Comparison of ENCODE assay signal across 9 cellular contexts in the genomic region with DNA sequence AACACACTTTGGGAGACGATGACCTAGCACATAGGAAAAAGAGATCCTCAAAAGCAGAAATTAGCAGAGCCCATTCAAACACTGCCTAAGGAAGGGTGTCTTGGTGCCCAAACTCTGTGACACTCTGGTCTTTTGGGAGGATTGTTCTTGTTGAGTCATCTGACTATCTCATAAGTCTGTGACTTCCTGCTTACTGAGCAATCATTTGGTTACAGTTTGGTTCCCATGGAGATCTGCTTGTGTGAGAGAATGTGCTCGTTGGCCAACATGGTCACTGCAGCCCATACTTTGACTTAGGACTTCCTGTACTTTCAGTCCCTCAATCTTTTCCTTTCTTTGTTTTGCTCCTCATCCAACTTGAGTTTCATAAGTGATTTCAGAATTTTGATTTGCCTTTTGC.
A peak's percentile ranks its signal among the peaks of the same experiment; 100 is the strongest.
DNase-seq lines count a peak whose midpoint lies in the region; ATAC-seq, FAIRE-seq and TF ChIP-seq lines count a peak whose summit lies in the region.
"Had no signal": no experiment of that assay in that cellular context is flagged by ENCODE, and none has a peak within 500 bp of the region (broad histone marks: within the 10 kb centered on the region; RNA-seq: fewer than 3 reads in every experiment).

No MANE protein-coding gene starts in this region.

- H3K4me3 Mint-ChIP-seq in MCF 10A (ENCODE audit: unreplicated experiment): no peak overlapping the region

- H3K27me3 ChIP-seq in breast epithelium: no peaks in the 10 kb centered on the region

- no peak for TF ChIP-seq CTCF in MCF 10A (IDR thresholded peaks at IDR 0.05; ENCODE audit: unreplicated experiment)
- no peak for TF ChIP-seq CTCF in breast epithelium (IDR thresholded peaks at IDR 0.05)

- POLR2A ChIA-PET in MCF 10A (lab: Yijun Ruan, JAX): no interaction called here

- intact Hi-C loops in MCF 10A (cut with micrococcal nuclease): no loop called here
- intact Hi-C loops in breast epithelium (cut with DNase I; ENCODE audit: low total_unique reads): no loop called here
- intact Hi-C loops in Right ventricle myocardium superior (cut with DNase I): no loop called here

- no peak overlapping the region for H3K27ac Mint-ChIP-seq in MCF 10A (ENCODE audit: low read depth, unreplicated experiment)

- H3K4me1 Mint-ChIP-seq in MCF 10A (ENCODE audit: insufficient read depth, unreplicated experiment): no peaks in the 10 kb centered on the region

- no peaks in the 10 kb centered on the region for H3K9me3 Mint-ChIP-seq in MCF 10A (ENCODE audit: unreplicated experiment)

- no peaks in the 10 kb centered on the region for H3K27me3 Mint-ChIP-seq in MCF 10A (ENCODE audit: insufficient read depth, unreplicated experiment)

- H3K36me3 ChIP-seq in breast epithelium: no peaks in the 10 kb centered on the region

- no peak for TF ChIP-seq POLR2A in breast epithelium (IDR thresholded peaks at IDR 0.05)

- H3K27ac ChIP-seq in breast epithelium: peak overlapping the region in 1 of 2 donors; percentile 69
- H3K27ac ChIP-seq: C4-2B had no signal

- peak; percentile 47 for DNase-seq in MCF 10A (ENCODE audit: unreplicated experiment)
- no peak for DNase-seq in breast epithelium (ENCODE audit: low spot score in 2 of 2)
- peak; percentile 49 for DNase-seq in RKO (ENCODE audit: low spot score)
- DNase-seq in Right ventricle myocardium superior: peak; percentile 42
- peak; percentile 49 for DNase-seq in urothelium cell line (ENCODE audit: low spot score)
- no peak for DNase-seq in stimulated activated CD4-positive, alpha-beta T cell treated with anti-CD3 and anti-CD28 coated beads, Interleukin-12 subunit alpha, Interleukin-12 subunit beta, amount 100 ng/mL, for 4 hours

- H3K4me3 ChIP-seq in breast epithelium: no peak overlapping the region

- CTCF ChIA-PET in MCF 10A (lab: Yijun Ruan, JAX): no interaction called here

- no peaks in the 10 kb centered on the region for H3K36me3 Mint-ChIP-seq in MCF 10A (ENCODE audit: insufficient read depth, unreplicated experiment)

- H3K9me3 ChIP-seq in breast epithelium: no peaks in the 10 kb centered on the region

- no peaks in the 10 kb centered on the region for H3K4me1 ChIP-seq in breast epithelium

- ATAC-seq in Right ventricle myocardium superior (ENCODE audit: poor library complexity) (peak; percentile 89), HG02759 (IDR thresholded peaks at IDR 0.05; ENCODE audit: unreplicated experiment) (no peak), GM19467 (IDR thresholded peaks at IDR 0.05; ENCODE audit: unreplicated experiment) (no peak)

- FAIRE-seq in urothelium cell line (lab: Jason Lieb, UNC): no peak

- BruUV-seq in MCF 10A (replicated peaks; lab: Mats Ljungman, UMichigan): no TSS peak

Comparison
In these comparisons a context has a peak if more than half of its experiments do, and no peak if none do; other contexts are left out.
1. DNase-seq: peak in MCF 10A (single experiment), RKO (single experiment), Right ventricle myocardium superior (single experiment) and urothelium cell line (single experiment); none in breast epithelium (0 of 2) and stimulated activated CD4-positive, alpha-beta T cell treated with anti-CD3 and anti-CD28 coated beads, Interleukin-12 subunit alpha, Interleukin-12 subunit beta, amount 100 ng/mL, for 4 hours (single experiment).